ENCODE assay signal across 23 cellular contexts in the genomic region with DNA sequence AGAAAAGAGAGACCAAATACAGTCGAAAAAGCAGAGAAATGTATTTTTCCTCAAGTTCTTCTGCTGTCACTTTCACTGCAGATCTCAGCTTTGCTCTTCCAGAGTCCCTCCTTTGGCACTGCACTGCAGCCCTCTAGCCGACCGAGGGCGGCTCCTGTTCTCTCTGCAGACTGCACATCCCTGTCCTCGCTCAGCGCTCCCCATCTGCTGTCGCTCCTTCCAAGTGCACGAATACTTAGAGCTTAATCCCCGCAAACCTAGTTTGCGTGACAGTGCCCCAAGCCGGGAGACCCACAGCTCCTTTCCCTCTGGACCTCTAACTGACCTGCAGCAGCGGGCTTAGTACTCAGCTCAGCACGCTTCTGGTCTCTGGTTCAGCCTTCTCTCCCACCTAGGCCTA.
"Had no signal": no experiment of that assay in that cellular context is flagged by ENCODE, and none has a peak within 500 bp of the region (broad histone marks: within the 10 kb centered on the region; RNA-seq: fewer than 3 reads in every experiment).

No MANE protein-coding gene starts in this region.

- DNase-seq: effector memory CD4-positive, alpha-beta T cell; heart right ventricle; hypothalamus; kidney glomerular epithelial cell; mesendoderm; naive B cell; spleen; stimulated activated CD4-positive, alpha-beta T cell treated with anti-CD3 and anti-CD28 coated beads, Interleukin-15, amount 100 ng/mL, for 24 hours; stimulated activated CD4-positive, alpha-beta T cell treated with anti-CD3 and anti-CD28 coated beads, Interleukin-1b, Interleukin-23, amount 100 ng/mL, for 48 hours; stimulated activated CD4-positive, alpha-beta T cell treated with anti-CD3 and anti-CD28 coated beads, Interleukin-4, amount 100 ng/mL, for 4 hours; stimulated activated naive B cell treated with anti-CD40 and anti-IgM and Interleukin-4, amounts not matched to agents 10 μg/mL and 1 μg/mL and 100 μg/mL, for 72 hours; stimulated activated naive CD8-positive, alpha-beta T cell treated with anti-CD3 and anti-CD28 coated beads, Interleukin-15, amount 100 ng/mL, for 72 hours; testis; upper lobe of right lung had no signal

- H2AFZ ChIP-seq: parathyroid adenoma had no signal

- H3K4me1 Mint-ChIP-seq: nephron had no signal

- FAIRE-seq: endometrium, frontal cortex, islet of Langerhans had no signal

- H3K36me3 ChIP-seq: heart right ventricle, prostate gland, spleen, tibial nerve, upper lobe of right lung had no signal

- H3K27ac ChIP-seq: heart right ventricle, parathyroid adenoma, prostate gland, spleen, testis, tibial nerve, upper lobe of right lung had no signal

- H3K4me1 ChIP-seq: parathyroid adenoma, prostate gland, testis had no signal

- H3K9ac ChIP-seq: parathyroid adenoma had no signal

- H3K27me3 ChIP-seq: testis had no signal

- H3K9me3 Mint-ChIP-seq: stimulated activated naive CD8-positive, alpha-beta T cell treated with anti-CD3 and anti-CD28 coated beads, Interleukin-15, amount 100 ng/mL, for 72 hours had no signal

- H3K9me3 ChIP-seq: prostate gland, testis, upper lobe of right lung had no signal

- H3K4me3 ChIP-seq: heart right ventricle, prostate gland, spleen, testis, tibial nerve, upper lobe of right lung had no signal

- H3K36me3 Mint-ChIP-seq: naive B cell had no signal

- H3K4me3 Mint-ChIP-seq: nephron; stimulated activated naive B cell treated with anti-CD40 and anti-IgM and Interleukin-4, amounts not matched to agents 10 μg/mL and 1 μg/mL and 100 μg/mL, for 72 hours; stimulated activated naive CD8-positive, alpha-beta T cell treated with anti-CD3 and anti-CD28 coated beads, Interleukin-15, amount 100 ng/mL, for 72 hours had no signal

- ATAC-seq: esophagus mucosa; heart right ventricle; sciatic nerve; stimulated activated naive B cell treated with anti-CD40 and anti-IgM and Interleukin-4, amounts not matched to agents 10 μg/mL and 1 μg/mL and 100 μg/mL, for 72 hours; stimulated activated naive CD8-positive, alpha-beta T cell treated with anti-CD3 and anti-CD28 coated beads, Interleukin-15, amount 100 ng/mL, for 72 hours; upper lobe of right lung had no signal

- H3K79me2 ChIP-seq: parathyroid adenoma had no signal

- H3K27ac Mint-ChIP-seq: naive B cell; nephron; stimulated activated naive B cell treated with anti-CD40 and anti-IgM and Interleukin-4, amounts not matched to agents 10 μg/mL and 1 μg/mL and 100 μg/mL, for 72 hours; stimulated activated naive CD8-positive, alpha-beta T cell treated with anti-CD3 and anti-CD28 coated beads, Interleukin-15, amount 100 ng/mL, for 72 hours had no signal
